ENCODE assay signal across 8 cellular contexts in the genomic region with DNA sequence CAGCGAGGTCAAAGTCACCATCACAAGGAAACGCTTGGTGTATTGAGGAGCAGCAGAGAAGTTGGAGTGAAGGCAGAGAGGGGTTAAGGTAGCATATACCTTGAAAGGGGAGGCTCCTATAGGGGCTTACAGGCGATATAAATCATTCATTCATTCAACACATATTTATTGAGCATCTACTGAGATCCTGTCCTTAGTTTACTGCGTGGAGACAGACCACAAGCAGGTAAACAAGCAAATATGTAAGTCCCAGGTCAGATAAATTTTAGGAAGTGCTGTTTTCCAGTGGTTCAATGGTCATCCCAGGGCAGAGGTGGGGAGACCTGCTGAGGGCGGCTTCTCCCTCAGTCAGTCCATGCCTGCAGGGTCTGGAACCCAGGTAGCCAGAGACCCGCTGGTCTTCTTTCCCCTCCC. TPM values are rescaled to one million over a fixed set of nuclear protein-coding genes. Genes with fewer than 3 reads are reported as not detected.
DNase-seq lines count a peak whose midpoint lies in the region; ATAC-seq and TF ChIP-seq lines count a peak whose summit lies in the region.

No MANE protein-coding gene starts in this region.

- peak overlapping the region; percentile 55 for H3K18ac ChIP-seq in trophoblast cell (ENCODE audit: low read length)

- intact Hi-C loops in Calu3 (cut with micrococcal nuclease; ENCODE audit: unreplicated experiment) = no loop called here
- intact Hi-C loops in OCI-LY7 (cut with micrococcal nuclease; ENCODE audit: unreplicated experiment) = loop anchor here (5.0 kb wide), 1 partner anchor 89 kb away; a partner anchor contains a TSS

- H3K9me3 ChIP-seq in OCI-LY7 (ENCODE audit: low read length) (no peaks in the 10 kb centered on the region), trophoblast cell (ENCODE audit: insufficient read depth, low read depth, low read length) (no peaks in the 10 kb centered on the region)

- H3K9me3 Mint-ChIP-seq in Calu3 (ENCODE audit: low read depth, unreplicated experiment) = no peaks in the 10 kb centered on the region

- peaks cover 27% of the 10 kb centered on the region for H3K4me1 Mint-ChIP-seq in Calu3 (ENCODE audit: low read depth, unreplicated experiment)

- DNase-seq in Calu3 (no peak), OCI-LY7 (ENCODE audit: low spot score) (no peak), epithelial cell of esophagus (ENCODE audit: low read depth) (no peak), trophoblast cell (no peak), retina (no peak), ACHN (no peak)

- H3K79me1 ChIP-seq in trophoblast cell (ENCODE audit: low read length) = peaks cover 20% of the 10 kb centered on the region

- peak overlapping the region; percentile 97 for H3K4me2 ChIP-seq in OCI-LY7 (ENCODE audit: low read length)
- H3K4me2 ChIP-seq in trophoblast cell (ENCODE audit: low read length) = peak overlapping the region; percentile 92

- peak overlapping the region; percentile 86 for H3K27ac Mint-ChIP-seq in Calu3 (ENCODE audit: unreplicated experiment)

- no peak overlapping the region for H2AK5ac ChIP-seq in trophoblast cell (ENCODE audit: low read length)

- H2AFZ ChIP-seq in OCI-LY7 (ENCODE audit: low read length) (peak overlapping the region; percentile 93), trophoblast cell (ENCODE audit: insufficient read depth, low read length, poor library complexity) (peak overlapping the region; percentile 85)

- H3K4me1 ChIP-seq in OCI-LY7 (ENCODE audit: insufficient read depth, low read length, poor library complexity, severe bottlenecking) (peaks cover 33% of the 10 kb centered on the region), trophoblast cell (ENCODE audit: control insufficient read depth in 1 of 2, insufficient read depth in 2 of 2, low read length in 2 of 2) (peaks cover 9 to 21% of the 10 kb centered on the region in 2 experiments)

- H4K12ac ChIP-seq in trophoblast cell (ENCODE audit: low read depth, low read length) = no peak overlapping the region

- H2BK5ac ChIP-seq in trophoblast cell (ENCODE audit: low read depth, low read length, poor library complexity) = peak overlapping the region; percentile 66

- H3K27ac ChIP-seq in OCI-LY7 (ENCODE audit: low read depth, low read length, poor library complexity, severe bottlenecking) (peak overlapping the region; percentile 58), trophoblast cell (ENCODE audit: low read depth, low read length) (peak overlapping the region; percentile 37)

- no peak overlapping the region for H3K14ac ChIP-seq in trophoblast cell (ENCODE audit: low read length)

- H3K23ac ChIP-seq in trophoblast cell (ENCODE audit: low read length) = no peak overlapping the region

- no peaks in the 10 kb centered on the region for H3K27me3 ChIP-seq in trophoblast cell (ENCODE audit: insufficient read depth, low read length)

- no peaks in the 10 kb centered on the region for H3K27me3 Mint-ChIP-seq in Calu3 (ENCODE audit: unreplicated experiment)

- H2BK12ac ChIP-seq in trophoblast cell (ENCODE audit: low read length) = no peak overlapping the region

- no peaks in the 10 kb centered on the region for H3K79me2 ChIP-seq in OCI-LY7 (ENCODE audit: insufficient read depth, low read depth, low read length)
- H3K79me2 ChIP-seq in trophoblast cell (ENCODE audit: control insufficient read depth, insufficient read depth, low read length, poor library complexity) = peaks cover 28% of the 10 kb centered on the region

- in situ Hi-C loops in ACHN (cut with HindIII; ENCODE audit: low pct_ligation_motif_present, low pct_unique_long_range_greater_than_20kb, low sequenced_read_pairs) = no loop called here

- POLR2A ChIA-PET in OCI-LY7 (lab: Charles Lee) = interaction anchor here (0.6 to 1.3 kb wide), 4 partner anchors 9 to 88 kb away, joined by 3 to 11 read pairs (median 7); a partner anchor contains a TSS

- TF ChIP-seq CTCF in Calu3 (IDR thresholded peaks at IDR 0.05; ENCODE audit: unreplicated experiment) (no peak), OCI-LY7 (conservative IDR thresholded peaks at IDR 0.05; ENCODE audit: low read length) (no peak), epithelial cell of esophagus (IDR thresholded peaks at IDR 0.05; ENCODE audit: insufficient read depth, low read depth, low read length, missing control alignments) (no peak)

- no peaks in the 10 kb centered on the region for H3K36me3 ChIP-seq in OCI-LY7 (ENCODE audit: insufficient read depth, low read length)
- no peaks in the 10 kb centered on the region for H3K36me3 ChIP-seq in trophoblast cell (ENCODE audit: control insufficient read depth in 1 of 2, insufficient read depth in 2 of 2, low read length in 2 of 2)

- BruUV-seq in Calu3 (replicated peaks; lab: Mats Ljungman, UMichigan) (no TSS peak), OCI-LY7 (replicated peaks; lab: Mats Ljungman, UMichigan) (TSS peak; percentile 83)

- ATAC-seq in HG03095 (IDR thresholded peaks at IDR 0.05; ENCODE audit: unreplicated experiment) = no peak
- no peak for ATAC-seq in GM19035 (IDR thresholded peaks at IDR 0.05; ENCODE audit: unreplicated experiment)

- peaks cover 35% of the 10 kb centered on the region for H3K36me3 Mint-ChIP-seq in Calu3 (ENCODE audit: insufficient read depth, unreplicated experiment)

- peak overlapping the region; percentile 76 for H4K8ac ChIP-seq in trophoblast cell (ENCODE audit: low read depth, low read length)

- H3K4me3 ChIP-seq in OCI-LY7 (ENCODE audit: low read depth, low read length, poor library complexity, severe bottlenecking) (peak overlapping the region; percentile 81), epithelial cell of esophagus (ENCODE audit: low read length) (peak overlapping the region; percentile 57), trophoblast cell (ENCODE audit: low read depth, low read length) (peak overlapping the region; percentile 69)

- peak overlapping the region; percentile 84 for H4K91ac ChIP-seq in trophoblast cell (ENCODE audit: low read depth, low read length)

- no peaks in the 10 kb centered on the region for H3K9me2 ChIP-seq in OCI-LY7 (ENCODE audit: insufficient read depth, low read length)

- CTCF ChIA-PET in Calu3 (lab: Charles Lee) = no interaction called here
- CTCF ChIA-PET in OCI-LY7 (lab: Charles Lee; ENCODE audit: unreplicated experiment) = no interaction called here

- H3K9ac ChIP-seq in trophoblast cell (ENCODE audit: low read length) = no peak overlapping the region

- H2BK120ac ChIP-seq in trophoblast cell (ENCODE audit: insufficient read depth, low read length, poor library complexity) = peak overlapping the region; percentile 67

- H3K4ac ChIP-seq in trophoblast cell (ENCODE audit: low read depth, low read length) = peak overlapping the region; percentile 72

- WGBS in trophoblast cell (ENCODE audit: extremely low coverage, insufficient coverage, insufficient read length) = no CpG with 5 or more reads among the region's 6 CpGs

- H3K4me3 Mint-ChIP-seq in Calu3 (ENCODE audit: low read depth, unreplicated experiment) = peak overlapping the region; percentile 93

- H4K20me1 ChIP-seq in OCI-LY7 (ENCODE audit: insufficient read depth, low read length) = 0 out of 2 replicates have a peak, but pooled peaks cover 4% of the 10 kb centered on the region

RNA-seq across cellular contexts. Expression of a gene that starts 0.8 kb away (rescaled TPM):
- total RNA-seq in Calu3 (2022) (8.4 and 10.8 TPM in 2 replicates), OCI-LY7 (2022) (13.8 and 18.1 TPM in 2 replicates)
- total RNA-seq in OCI-LY7 (2014; rRNA removed; shearing (Covaris generic)) = 11.4 and 12.1 TPM in 2 replicates
- 35.7 and 37.2 TPM in 2 replicates for polyA plus RNA-seq in trophoblast cell (2013)

RNA-seq across cellular contexts. Expression of a gene that starts 18.2 kb away (rescaled TPM):
- 51.0 and 56.0 TPM in 2 replicates for total RNA-seq in Calu3 (2022)
- 20.3 and 22.2 TPM in 2 replicates for total RNA-seq in OCI-LY7 (2014; rRNA removed; shearing (Covaris generic))
- total RNA-seq in OCI-LY7 (2022) = 20.5 and 25.2 TPM in 2 replicates
- polyA plus RNA-seq in trophoblast cell (2013) = 53.0 and 54.0 TPM in 2 replicates

RNA-seq across cellular contexts. Expression of a gene that starts 58.3 kb away (rescaled TPM):
- 205 and 211 TPM in 2 replicates for total RNA-seq in Calu3 (2022)
- 106 and 116 TPM in 2 replicates for total RNA-seq in OCI-LY7 (2014; rRNA removed; shearing (Covaris generic))
- total RNA-seq in OCI-LY7 (2022) = 172 and 179 TPM in 2 replicates
- polyA plus RNA-seq in trophoblast cell (2013) = 107 and 109 TPM in 2 replicates
